21 cellular contexts compared by ENCODE assay signal in the genomic region with DNA sequence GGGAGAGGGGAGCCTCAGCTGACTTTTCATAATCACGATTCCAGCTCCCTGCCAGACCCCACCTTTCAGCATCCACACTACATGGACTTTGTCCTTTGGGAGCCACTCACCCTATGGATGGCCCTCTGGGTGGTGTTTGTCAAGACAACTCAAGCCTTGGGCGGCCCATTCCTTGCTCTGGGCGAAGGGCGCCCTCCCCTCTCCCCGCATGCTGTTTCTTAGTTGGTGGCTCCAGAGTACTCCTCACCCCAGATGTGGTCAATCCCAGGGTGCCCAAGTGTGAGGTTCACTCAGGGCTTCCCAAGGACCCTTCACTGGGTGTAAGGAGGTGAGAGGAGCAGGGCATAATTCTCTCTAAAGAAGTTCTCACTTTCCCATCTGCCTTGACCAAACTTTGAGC.
"Had no signal": no experiment of that assay in that cellular context is flagged by ENCODE, and none has a peak within 500 bp of the region (broad histone marks: within the 10 kb centered on the region; RNA-seq: fewer than 3 reads in every experiment).

No MANE protein-coding gene starts in this region.

- H3K27me3 ChIP-seq: colonic mucosa, esophagus squamous epithelium, gastrocnemius medialis, heart right ventricle, left lung had no signal

- DNase-seq: colonic mucosa; cortex of kidney; effector CD8-positive, alpha-beta T cell; effector memory CD8-positive, alpha-beta T cell; endodermal cell; erythroblast; esophagus squamous epithelium; foreskin fibroblast; foreskin melanocyte; gastrocnemius medialis; glutamatergic neuron; head of caudate nucleus; heart right ventricle; hippocampal formation; left cardiac atrium; left ventricle myocardium superior; lower lobe of right lung; mucosa of descending colon had no signal

- H3K36me3 ChIP-seq: colonic mucosa, esophagus squamous epithelium, gastrocnemius medialis, heart right ventricle, left lung, lower lobe of right lung had no signal

- H3K4me3 ChIP-seq: colonic mucosa, esophagus squamous epithelium, gastrocnemius medialis, heart right ventricle, left lung, lower lobe of right lung, mucosa of descending colon had no signal

- ATAC-seq: effector memory CD8-positive, alpha-beta T cell; esophagus mucosa; gastrocnemius medialis; heart right ventricle; left cardiac atrium; left lung; left ventricle myocardium superior; lower lobe of right lung; mucosa of descending colon had no signal

- H3K9me3 ChIP-seq: colonic mucosa, esophagus squamous epithelium, gastrocnemius medialis, heart right ventricle, lower lobe of right lung had no signal

- H3K4me1 ChIP-seq: colonic mucosa, esophagus squamous epithelium, gastrocnemius medialis, heart right ventricle, left lung, lower lobe of right lung had no signal

- H3K27ac ChIP-seq: colonic mucosa, epithelial cell of prostate, esophagus squamous epithelium, gastrocnemius medialis, heart right ventricle, left lung, lower lobe of right lung had no signal
